30 cellular contexts compared by ENCODE assay signal in genomic region chr2:38649176-38649728, GRCh38.
"Had no signal": no experiment of that assay in that cellular context is flagged by ENCODE, and none has a peak within 500 bp of the region (broad histone marks: within the 10 kb centered on the region; RNA-seq: fewer than 3 reads in every experiment).

No MANE protein-coding gene starts in this region.

- H3K27me3 ChIP-seq: brain microvascular endothelial cell, cardiac muscle cell, MG63, SJCRH30 had no signal

- H3K36me3 ChIP-seq: brain microvascular endothelial cell, cardiac muscle cell, MG63, SJCRH30 had no signal

- H3K4me2 ChIP-seq: KMS-11 had no signal

- H3K9me3 ChIP-seq: MG63, SJCRH30 had no signal

- H3K4me3 Mint-ChIP-seq: activated B cell treated with CpG ODN at 0.5 μM for 24 hours; activated CD4-positive, alpha-beta T cell treated with anti-CD3 and anti-CD28 coated beads, Interleukin-2, amount 10 ng/mL, durations not matched to agents 7 days and 5 days; activated CD8-positive, alpha-beta T cell treated with anti-CD3 and anti-CD28 coated beads, Interleukin-2, amount 10 ng/mL, durations not matched to agents 7 days and 5 days; activated naive CD8-positive, alpha-beta T cell treated with anti-CD3 and anti-CD28 coated beads for 36 hours; activated T-cell treated with anti-CD3 and anti-CD28 coated beads, Interleukin-2, amount 50 U/mL, for 24 hours; T-helper 17 cell had no signal

- H3K9ac ChIP-seq: KMS-11 had no signal

- H3K9me3 Mint-ChIP-seq: activated B cell treated with CpG ODN at 0.5 μM for 24 hours; activated naive CD8-positive, alpha-beta T cell treated with anti-CD3 and anti-CD28 coated beads for 36 hours; activated T-cell treated with anti-CD3 and anti-CD28 coated beads, Interleukin-2, amount 50 U/mL, for 24 hours had no signal

- H3K27me3 Mint-ChIP-seq: activated CD4-positive, alpha-beta T cell treated with anti-CD3 and anti-CD28 coated beads, Interleukin-2, amount 10 ng/mL, durations not matched to agents 7 days and 5 days; activated naive CD8-positive, alpha-beta T cell treated with anti-CD3 and anti-CD28 coated beads for 36 hours; activated T-cell treated with anti-CD3 and anti-CD28 coated beads, Interleukin-2, amount 50 U/mL, for 24 hours; T-helper 17 cell had no signal

- H3K36me3 Mint-ChIP-seq: activated naive CD8-positive, alpha-beta T cell treated with anti-CD3 and anti-CD28 coated beads for 36 hours had no signal

- ATAC-seq: activated CD8-positive, alpha-beta T cell treated with anti-CD3 and anti-CD28 coated beads, Interleukin-2, amount 10 ng/mL, durations not matched to agents 7 days and 5 days; SK-N-SH treated with all-trans-retinoic acid at 6 μM for 48 hours; T-helper 17 cell had no signal

- H3K27ac Mint-ChIP-seq: activated B cell treated with CpG ODN at 0.5 μM for 24 hours; activated naive CD8-positive, alpha-beta T cell treated with anti-CD3 and anti-CD28 coated beads for 36 hours; activated T-cell treated with anti-CD3 and anti-CD28 coated beads, Interleukin-2, amount 50 U/mL, for 24 hours had no signal

- H3K27ac ChIP-seq: brain microvascular endothelial cell, cardiac muscle cell, KMS-11, SJCRH30 had no signal

- DNase-seq: activated B cell treated with CpG ODN at 0.5 μM for 24 hours; activated CD4-positive, alpha-beta T cell treated with anti-CD3 and anti-CD28 coated beads for 1 hour; activated CD4-positive, alpha-beta T cell treated with anti-CD3 and anti-CD28 coated beads, Interleukin-2, amount 10 ng/mL, durations not matched to agents 7 days and 5 days; activated CD8-positive, alpha-beta memory T cell treated with anti-CD3 and anti-CD28 coated beads, Interleukin-2, amount 50 U/mL, for 48 hours; activated CD8-positive, alpha-beta T cell treated with anti-CD3 and anti-CD28 coated beads, Interleukin-2, amount 10 ng/mL, durations not matched to agents 7 days and 5 days; activated effector memory CD4-positive, alpha-beta T cell treated with anti-CD3 and anti-CD28 coated beads, Interleukin-2, amount 50 U/mL, for 16 hours; activated naive CD4-positive, alpha-beta T cell treated with Interleukin-2 at 50 U/mL for 16 hours; activated naive CD8-positive, alpha-beta T cell treated with anti-CD3 and anti-CD28 coated beads for 36 hours; activated T-cell treated with anti-CD3 and anti-CD28 coated beads, Interleukin-2, amount 50 U/mL, for 24 hours; brain microvascular endothelial cell; MG63; MV-4-11; NCI-H1092 treated with DMSO at 0.1 percent for 48 hours; NCI-H1417 treated with DMSO at 0.1 percent for 48 hours; NCI-H1694; NCI-H2029; NCI-H2107; NCI-H2171 treated with DMSO at 0.1 percent for 48 hours; NCI-H226; NCI-H526; NCI-H774; Right ventricle myocardium superior; RPMI8226; SW 1271; T-helper 17 cell; T1000 had no signal

- H3K4me3 ChIP-seq: cardiac muscle cell, MG63, SJCRH30 had no signal
